8 cellular contexts compared by ENCODE assay signal in the genomic region with DNA sequence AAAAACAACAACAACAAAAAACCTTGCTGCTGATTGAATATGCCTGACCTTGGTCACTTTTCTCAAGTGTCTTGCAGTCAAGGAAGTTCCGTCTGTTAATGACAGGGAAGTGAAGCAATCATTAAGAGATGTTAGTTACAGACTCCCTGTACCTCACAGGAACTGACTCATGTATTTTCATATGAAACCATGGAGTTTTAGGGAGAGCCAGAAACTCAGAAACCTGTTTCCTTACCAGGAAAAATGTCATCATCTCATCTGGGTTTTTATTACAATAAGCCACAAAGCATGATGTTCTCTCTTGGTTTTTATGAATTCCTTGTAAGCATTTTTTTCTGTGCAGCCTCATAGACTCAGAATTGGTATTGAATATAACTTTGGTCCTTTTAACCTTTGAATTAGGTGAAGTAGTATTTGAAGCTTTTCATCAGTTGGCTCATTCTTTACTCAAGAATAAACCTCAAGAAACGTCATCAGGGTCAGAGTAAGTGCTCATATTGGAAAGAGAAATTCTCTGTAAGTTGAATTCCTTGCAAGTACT. TPM values are rescaled to one million over a fixed set of nuclear protein-coding genes. Genes with fewer than 3 reads are reported as not detected.
DNase-seq lines count a peak whose midpoint lies in the region; ATAC-seq and TF ChIP-seq lines count a peak whose summit lies in the region.

No MANE protein-coding gene starts in this region.

- POLR2A ChIA-PET in HCT116 (lab: Charles Lee), result interaction anchor here (0.6 to 2.5 kb wide), 2 partner anchors 11 to 36 kb away, joined by 4 to 11 read pairs; a partner anchor contains a TSS

- ATAC-seq in HCT116, result no peak; the same call in 1 of the 2 replicates

- H3K4me1 ChIP-seq in HCT116 (ENCODE audit: control insufficient read depth in 1 of 2, insufficient read depth in 2 of 2, low read length in 2 of 2), result peaks cover 48 to 80% of the 10 kb centered on the region in 2 experiments

- H3K27ac ChIP-seq in HCT116 (ENCODE audit: low read depth, low read length) (peak overlapping the region; percentile 33; the same call in 1 of the 2 replicates), skin epidermis (peak overlapping the region in 16 of 21 experiments; percentile 5 to 83 (median 56))

- peaks cover 26% of the 10 kb centered on the region for H3K36me3 Mint-ChIP-seq in T-helper 2 cell treated with Interferon-gamma antibody and Interleukin-4, amounts not matched to agents 5 μg/mL and 100 μg/mL, for 36 hours (ENCODE audit: low read depth)

- no peaks in the 10 kb centered on the region for H3K27me3 ChIP-seq in HCT116 (ENCODE audit: insufficient read depth, low read length)

- no peaks in the 10 kb centered on the region for H3K9me2 ChIP-seq in HCT116 (ENCODE audit: insufficient read depth)

- TF ChIP-seq CTCF in HCT116 (IDR thresholded peaks at IDR 0.05 in 2 of 3, conservative IDR thresholded peaks at IDR 0.05 in 1 of 3; ENCODE audit: borderline replicate concordance in 1 of 3, insufficient read depth in 1 of 3, low read depth in 2 of 3, low read length in 2 of 3), result no peak
- no peak for TF ChIP-seq CTCF in GM10266 (IDR thresholded peaks at IDR 0.05; ENCODE audit: control insufficient read depth, insufficient read depth, low read depth, missing control alignments)

- no peaks in the 10 kb centered on the region; the same call in 1 of the 2 replicates for H3K79me2 ChIP-seq in HCT116 (ENCODE audit: insufficient read depth, low read length)

- H3K4me1 Mint-ChIP-seq in T-helper 2 cell treated with Interferon-gamma antibody and Interleukin-4, amounts not matched to agents 5 μg/mL and 100 μg/mL, for 36 hours (ENCODE audit: low read depth), result peaks cover 47% of the 10 kb centered on the region

- H4K20me1 ChIP-seq in HCT116 (ENCODE audit: insufficient read depth), result no peaks in the 10 kb centered on the region

- no peak for TF ChIP-seq POLR2A in HCT116 (IDR thresholded peaks at IDR 0.05; ENCODE audit: borderline replicate concordance, extremely low read depth, insufficient read depth, insufficient read length)

- H3K36me3 ChIP-seq in HCT116 (ENCODE audit: control insufficient read depth in 1 of 2, insufficient read depth in 2 of 2, low read length in 2 of 2), result no peaks in the 10 kb centered on the region

- DNase-seq in HCT116 (ENCODE audit: low read depth, low spot score) (peak; percentile 75), fibroblast of the conjunctiva (ENCODE audit: low read depth) (peak; percentile 74), cerebellar nuclear complex (lab: John Stamatoyannopoulos, UW) (no peak), retina (no peak), posterior vena cava (ENCODE audit: low spot score) (no peak), GM10266 (ENCODE audit: extremely low spot score) (no peak)
- no peak for DNase-seq in T-helper 2 cell treated with Interferon-gamma antibody and Interleukin-4, amounts not matched to agents 5 μg/mL and 100 μg/mL, for 36 hours (ENCODE audit: low spot score)

- peak overlapping the region; percentile 19; the same call in 1 of the 2 replicates for H3K9ac ChIP-seq in HCT116 (ENCODE audit: low read length)

- no TSS peak for BruUV-seq in HCT116 (replicated peaks; lab: Mats Ljungman, UMichigan)

- no peaks in the 10 kb centered on the region for H3K9me3 Mint-ChIP-seq in T-helper 2 cell treated with Interferon-gamma antibody and Interleukin-4, amounts not matched to agents 5 μg/mL and 100 μg/mL, for 36 hours

- peak overlapping the region; percentile 85 for H3K27ac Mint-ChIP-seq in T-helper 2 cell treated with Interferon-gamma antibody and Interleukin-4, amounts not matched to agents 5 μg/mL and 100 μg/mL, for 36 hours

- H3K4me3 ChIP-seq in HCT116 (replicated peaks in 1 of 2; ENCODE audit: low read depth in 1 of 2, low read length in 2 of 2) (no peak overlapping the region), skin epidermis (no peak overlapping the region)

- no peaks in the 10 kb centered on the region for H3K9me3 ChIP-seq in HCT116 (ENCODE audit: control insufficient read depth in 1 of 2, insufficient read depth in 1 of 2, low read depth in 1 of 2, low read length in 2 of 2)

- H3K27me3 Mint-ChIP-seq in T-helper 2 cell treated with Interferon-gamma antibody and Interleukin-4, amounts not matched to agents 5 μg/mL and 100 μg/mL, for 36 hours (ENCODE audit: low read depth), result no peaks in the 10 kb centered on the region

- TF ChIP-seq RAD21 in HCT116 (IDR thresholded peaks at IDR 0.05; ENCODE audit: low read depth), result peak; percentile 10; the same call in 1 of the 2 replicates

- RAD21 ChIA-PET in HCT116 (lab: Charles Lee; ENCODE audit: low non-redundant PET in 1 of 2, low total read pairs in 2 of 2, uncharacterized antibody in 2 of 2, unreplicated experiment in 2 of 2), result no interaction called here

- intact Hi-C loops in HCT116 (cut with micrococcal nuclease) (no loop called here), posterior vena cava (cut with DNase I) (loop anchor here (5.0 to 10.0 kb wide), 2 partner anchors 56 to 59 kb away; no protein-coding TSS in a partner anchor)

- H3K4me3 Mint-ChIP-seq in T-helper 2 cell treated with Interferon-gamma antibody and Interleukin-4, amounts not matched to agents 5 μg/mL and 100 μg/mL, for 36 hours, result peak overlapping the region; percentile 73

- no peak overlapping the region for H2AFZ ChIP-seq in HCT116 (ENCODE audit: low read depth, low read length, poor library complexity, severe bottlenecking)

- CTCF ChIA-PET in HCT116 (lab: Charles Lee), result interaction anchor here (1.2 kb wide), 1 partner anchor 60 kb away, joined by 3 read pairs; no protein-coding TSS in a partner anchor

- H3K4me2 ChIP-seq in HCT116 (ENCODE audit: low read length), result peak overlapping the region; percentile 47

TF ChIP-seq in HCT116, 20 proteins besides CTCF, POLR2A, EP300 and RAD21 (continues in another document):
- no peak for TF ChIP-seq ZNF274 (IDR thresholded peaks at IDR 0.05; ENCODE audit: low read depth, low read length)
- no peak for TF ChIP-seq ELF1 (IDR thresholded peaks at IDR 0.05; ENCODE audit: borderline replicate concordance, low read depth)
- TF ChIP-seq EZH2phosphoT487 (IDR thresholded peaks at IDR 0.05; ENCODE audit: borderline replicate concordance), result no peak
- no peak for TF ChIP-seq ZFX (IDR thresholded peaks at IDR 0.05)
- TF ChIP-seq SIN3A (IDR thresholded peaks at IDR 0.05; ENCODE audit: low read depth), result 0 out of 2 replicates have a peak, but pooled peaks have one; percentile 36
- TF ChIP-seq JUND (IDR thresholded peaks at IDR 0.05), result peak; percentile 84
- TF ChIP-seq YY1 (IDR thresholded peaks at IDR 0.05; ENCODE audit: extremely low read depth, insufficient replicate concordance, low read depth, low read length), result peak; percentile 6
- TF ChIP-seq EZH2 (IDR thresholded peaks at IDR 0.05), result no peak
- peak; percentile 79 for TF ChIP-seq FOSL1 (IDR thresholded peaks at IDR 0.05; ENCODE audit: low read depth)
- TF ChIP-seq TCF7L2 (IDR thresholded peaks at IDR 0.05; ENCODE audit: borderline replicate concordance, extremely low read depth, insufficient read depth, insufficient read length), result no peak
- TF ChIP-seq EGR1 (IDR thresholded peaks at IDR 0.05; ENCODE audit: low read depth), result no peak
- TF ChIP-seq SP1 (IDR thresholded peaks at IDR 0.05; ENCODE audit: low read depth), result peak; percentile 92
- TF ChIP-seq, protein P1, sequence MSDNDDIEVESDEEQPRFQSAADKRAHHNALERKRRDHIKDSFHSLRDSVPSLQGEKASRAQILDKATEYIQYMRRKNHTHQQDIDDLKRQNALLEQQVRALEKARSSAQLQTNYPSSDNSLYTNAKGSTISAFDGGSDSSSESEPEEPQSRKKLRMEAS (IDR thresholded peaks at IDR 0.05), result peak; percentile 31; the same call in 1 of the 2 replicates
- TF ChIP-seq SRF (IDR thresholded peaks at IDR 0.05; ENCODE audit: low read depth), result peak; percentile 53; the same call in 1 of the 2 replicates
- TF ChIP-seq, protein P2, sequence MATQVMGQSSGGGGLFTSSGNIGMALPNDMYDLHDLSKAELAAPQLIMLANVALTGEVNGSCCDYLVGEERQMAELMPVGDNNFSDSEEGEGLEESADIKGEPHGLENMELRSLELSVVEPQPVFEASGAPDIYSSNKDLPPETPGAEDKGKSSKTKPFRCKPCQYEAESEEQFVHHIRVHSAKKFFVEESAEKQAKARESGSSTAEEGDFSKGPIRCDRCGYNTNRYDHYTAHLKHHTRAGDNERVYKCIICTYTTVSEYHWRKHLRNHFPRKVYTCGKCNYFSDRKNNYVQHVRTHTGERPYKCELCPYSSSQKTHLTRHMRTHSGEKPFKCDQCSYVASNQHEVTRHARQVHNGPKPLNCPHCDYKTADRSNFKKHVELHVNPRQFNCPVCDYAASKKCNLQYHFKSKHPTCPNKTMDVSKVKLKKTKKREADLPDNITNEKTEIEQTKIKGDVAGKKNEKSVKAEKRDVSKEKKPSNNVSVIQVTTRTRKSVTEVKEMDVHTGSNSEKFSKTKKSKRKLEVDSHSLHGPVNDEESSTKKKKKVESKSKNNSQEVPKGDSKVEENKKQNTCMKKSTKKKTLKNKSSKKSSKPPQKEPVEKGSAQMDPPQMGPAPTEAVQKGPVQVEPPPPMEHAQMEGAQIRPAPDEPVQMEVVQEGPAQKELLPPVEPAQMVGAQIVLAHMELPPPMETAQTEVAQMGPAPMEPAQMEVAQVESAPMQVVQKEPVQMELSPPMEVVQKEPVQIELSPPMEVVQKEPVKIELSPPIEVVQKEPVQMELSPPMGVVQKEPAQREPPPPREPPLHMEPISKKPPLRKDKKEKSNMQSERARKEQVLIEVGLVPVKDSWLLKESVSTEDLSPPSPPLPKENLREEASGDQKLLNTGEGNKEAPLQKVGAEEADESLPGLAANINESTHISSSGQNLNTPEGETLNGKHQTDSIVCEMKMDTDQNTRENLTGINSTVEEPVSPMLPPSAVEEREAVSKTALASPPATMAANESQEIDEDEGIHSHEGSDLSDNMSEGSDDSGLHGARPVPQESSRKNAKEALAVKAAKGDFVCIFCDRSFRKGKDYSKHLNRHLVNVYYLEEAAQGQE (IDR thresholded peaks at IDR 0.05; ENCODE audit: low read depth), result no peak
- peak; percentile 67; the same call in 1 of the 2 replicates for TF ChIP-seq CBX3 (IDR thresholded peaks at IDR 0.05; ENCODE audit: low read depth)
- peak; percentile 56; the same call in 1 of the 2 replicates for TF ChIP-seq POLR2AphosphoS5 (IDR thresholded peaks at IDR 0.05; ENCODE audit: low read depth, low read length)
- TF ChIP-seq CEBPB (IDR thresholded peaks at IDR 0.05; ENCODE audit: low read depth), result peak; percentile 98

RNA-seq across cellular contexts. Expression of a gene that starts 10.3 kb away (rescaled TPM):
- 26.7 TPM for total RNA-seq in HCT116 (2021; ENCODE audit: unreplicated experiment)
- 41.5 and 44.9 TPM in 2 replicates for polyA plus RNA-seq in HCT116 (2012)
- 10 to 100 TPM; 32.7 to 38.8 TPM for total RNA-seq in posterior vena cava

RNA-seq across cellular contexts. Expression of a gene that starts 10.7 kb away (rescaled TPM):
- 16.4 TPM for total RNA-seq in HCT116 (2021; ENCODE audit: unreplicated experiment)
- polyA plus RNA-seq in HCT116 (2012), result 7.4 and 7.7 TPM in 2 replicates
- 10 to 100 TPM; 27.7 to 30.6 TPM for total RNA-seq in posterior vena cava

Comparison
In these comparisons a context has a peak if more than half of its experiments do, and no peak if none do; other contexts are left out.
1. DNase-seq: peak in HCT116 (single experiment) and fibroblast of the conjunctiva (single experiment); none in T-helper 2 cell treated with Interferon-gamma antibody and Interleukin-4, amounts not matched to agents 5 μg/mL and 100 μg/mL, for 36 hours (single experiment), cerebellar nuclear complex (0 of 2), retina (single experiment), posterior vena cava (single experiment) and GM10266 (single experiment).